Comparison of ENCODE assay signal across 9 cellular contexts in genomic region chr12:89347325-89347829, GRCh38. TPM values are rescaled to one million over a fixed set of nuclear protein-coding genes. Genes with fewer than 3 reads are reported as not detected.
DNase-seq lines count a peak whose midpoint lies in the region; ATAC-seq and TF ChIP-seq lines count a peak whose summit lies in the region.
"Had no signal": no experiment of that assay in that cellular context is flagged by ENCODE, and none has a peak within 500 bp of the region (broad histone marks: within the 10 kb centered on the region; RNA-seq: fewer than 3 reads in every experiment).

No MANE protein-coding gene starts in this region.

- H2AFZ ChIP-seq in neural cell (ENCODE audit: low read depth, low read length): no peak overlapping the region

- no peak for ATAC-seq in activated CD4-positive, CD25-positive, alpha-beta regulatory T cell treated with anti-CD3 and anti-CD28 coated beads, Interleukin-2, amount 50 U/mL, for 24 hours
- ATAC-seq in GM21423 (IDR thresholded peaks at IDR 0.05; ENCODE audit: unreplicated experiment): no peak

- TF ChIP-seq CTCF in DOHH2 (IDR thresholded peaks at IDR 0.05; ENCODE audit: low read depth, low read length, poor library complexity, severe bottlenecking) (no peak), colonic mucosa (IDR thresholded peaks at IDR 0.05) (no peak), neural cell (IDR thresholded peaks at IDR 0.05; ENCODE audit: poor library complexity, severe bottlenecking) (no peak)

- H3F3A ChIP-seq in DOHH2 (ENCODE audit: control insufficient read depth, insufficient read depth) (peaks cover 14% of the 10 kb centered on the region), neural cell (ENCODE audit: insufficient read depth, low read length, poor library complexity, severe bottlenecking) (peaks cover 8% of the 10 kb centered on the region)

- H3K4me2 ChIP-seq in DOHH2 (ENCODE audit: low read length): peak overlapping the region; percentile 60
- no peak overlapping the region for H3K4me2 ChIP-seq in neural cell (ENCODE audit: low read length)

- H3K9me2 ChIP-seq in DOHH2 (replicated peaks; ENCODE audit: control insufficient read depth, low read length) (no peaks in the 10 kb centered on the region), neural cell (ENCODE audit: insufficient read depth, low read length) (no peaks in the 10 kb centered on the region)

- peak overlapping the region; percentile 73 for H3K27ac ChIP-seq in DOHH2 (ENCODE audit: low read depth, low read length)
- peak overlapping the region; percentile 68 for H3K27ac ChIP-seq in colonic mucosa
- H3K27ac ChIP-seq in neural cell (ENCODE audit: low read length): peak overlapping the region; percentile 91

- H3K9ac ChIP-seq in colonic mucosa (ENCODE audit: low read depth in 2 of 2, low read length in 2 of 2) (peak overlapping the region in 1 of 2 donors; percentile 46), neural cell (ENCODE audit: low read length) (no peak overlapping the region)

- H3K27me3 ChIP-seq in DOHH2 (ENCODE audit: control insufficient read depth, low read length) (peaks cover 86% of the 10 kb centered on the region), colonic mucosa (no peaks in the 10 kb centered on the region), neural cell (ENCODE audit: insufficient read depth, low read depth, low read length) (no peaks in the 10 kb centered on the region)

- peak; percentile 37 for DNase-seq in MV-4-11 (lab: John Stamatoyannopoulos, UW)
- no peak for DNase-seq in colonic mucosa
- no peak for DNase-seq in stimulated activated CD4-positive, alpha-beta T cell treated with anti-CD3 and anti-CD28 coated beads, Interleukin-2, amount 100 ng/mL, for 24 hours
- DNase-seq in EL: no peak
- DNase-seq: activated naive CD4-positive, alpha-beta T cell treated with anti-CD3 and anti-CD28 coated beads, Interleukin-2, amount 50 U/mL, for 16 hours had no signal

- no peaks in the 10 kb centered on the region for H3K9me3 ChIP-seq in DOHH2 (ENCODE audit: control insufficient read depth, insufficient read depth, low read length)
- no peaks in the 10 kb centered on the region for H3K9me3 ChIP-seq in colonic mucosa
- no peaks in the 10 kb centered on the region for H3K9me3 ChIP-seq in neural cell (ENCODE audit: low read length)

- H3K79me2 ChIP-seq in DOHH2 (ENCODE audit: control insufficient read depth, low read length): no peaks in the 10 kb centered on the region
- peaks cover 36% of the 10 kb centered on the region for H3K79me2 ChIP-seq in neural cell (replicated peaks; ENCODE audit: insufficient read depth, low read length)

- H3K36me3 ChIP-seq in DOHH2 (ENCODE audit: control insufficient read depth, low read length) (no peaks in the 10 kb centered on the region), colonic mucosa (no peaks in the 10 kb centered on the region), neural cell (ENCODE audit: insufficient read depth, low read length) (no peaks in the 10 kb centered on the region)

- no peak for TF ChIP-seq RAD21 in neural cell (conservative IDR thresholded peaks at IDR 0.05)

- peaks cover 64% of the 10 kb centered on the region for H3K4me1 ChIP-seq in DOHH2 (ENCODE audit: control insufficient read depth, low read length)
- peaks cover 7% of the 10 kb centered on the region for H3K4me1 ChIP-seq in colonic mucosa

- TF ChIP-seq EP300 in neural cell (conservative IDR thresholded peaks at IDR 0.05; ENCODE audit: poor library complexity, severe bottlenecking): no peak

- H3K4me3 ChIP-seq in DOHH2 (ENCODE audit: low read length): peak overlapping the region; percentile 57
- no peak overlapping the region for H3K4me3 ChIP-seq in colonic mucosa
- no peak overlapping the region for H3K4me3 ChIP-seq in neural cell (ENCODE audit: low read length)

- no peaks in the 10 kb centered on the region for H4K20me1 ChIP-seq in DOHH2 (ENCODE audit: control insufficient read depth, insufficient read depth, low read depth, low read length)
- H4K20me1 ChIP-seq in neural cell (ENCODE audit: insufficient read depth): no peaks in the 10 kb centered on the region

- intact Hi-C loops in colonic mucosa (cut with DNase I): loop anchor here (5.0 to 10.0 kb wide), 2 partner anchors 107 to 295 kb away; no protein-coding TSS in a partner anchor

TF ChIP-seq in neural cell, 6 proteins besides CTCF, POLR2A, EP300 and RAD21:
- TF ChIP-seq EZH2 (IDR thresholded peaks at IDR 0.05; ENCODE audit: borderline replicate concordance, insufficient read depth, low read length, poor library complexity, severe bottlenecking): no peak
- TF ChIP-seq POLR2AphosphoS5 (IDR thresholded peaks at IDR 0.05): no peak
- no peak for TF ChIP-seq MXI1 (conservative IDR thresholded peaks at IDR 0.05; ENCODE audit: poor library complexity, severe bottlenecking)
- no peak for TF ChIP-seq TAF1 (IDR thresholded peaks at IDR 0.05; ENCODE audit: low read depth)
- TF ChIP-seq SMC3 (conservative IDR thresholded peaks at IDR 0.05; ENCODE audit: poor library complexity): no peak
- TF ChIP-seq REST (IDR thresholded peaks at IDR 0.05; ENCODE audit: borderline replicate concordance): no peak
TF ChIP-seq in neural cell: peak in this region for 0.

RNA-seq across cellular contexts. Expression of gene DUSP6, which starts 4.9 kb away (rescaled TPM):
- 10 to 100 TPM; 53.8 to 97.6 TPM for total RNA-seq in colonic mucosa
- polyA plus RNA-seq in neural cell: 40.1 and 44.3 TPM in 2 replicates
- polyA minus RNA-seq in neural cell: 50.8 and 62.1 TPM in 2 replicates
